In genomic region chr9:71858102-71858798, GRCh38 we compare ENCODE assay signal across 16 cellular contexts. TPM values are rescaled to one million over a fixed set of nuclear protein-coding genes. Genes with fewer than 3 reads are reported as not detected.
DNase-seq lines count a peak whose midpoint lies in the region; ATAC-seq and TF ChIP-seq lines count a peak whose summit lies in the region.
"Had no signal": no experiment of that assay in that cellular context is flagged by ENCODE, and none has a peak within 500 bp of the region (broad histone marks: within the 10 kb centered on the region; RNA-seq: fewer than 3 reads in every experiment).

No MANE protein-coding gene starts in this region.

- peaks cover 16% of the 10 kb centered on the region for H3K4me1 Mint-ChIP-seq in activated CD4-positive, alpha-beta T cell treated with anti-CD3 and anti-CD28 coated beads, Interleukin-2, amount 10 ng/mL, durations not matched to agents 24 days and 14 days
- peaks cover 11% of the 10 kb centered on the region for H3K4me1 Mint-ChIP-seq in activated CD4-positive, alpha-beta T cell treated with anti-CD3 and anti-CD28 coated beads, Interleukin-2, amount 10 ng/mL, durations not matched to agents 7 days and 5 days

- peak; percentile 8 for DNase-seq in activated CD4-positive, alpha-beta T cell treated with anti-CD3 and anti-CD28 coated beads, Interleukin-2, amount 10 ng/mL, durations not matched to agents 24 days and 14 days
- DNase-seq in activated CD4-positive, alpha-beta T cell treated with anti-CD3 and anti-CD28 coated beads, Interleukin-2, amount 10 ng/mL, durations not matched to agents 7 days and 5 days = no peak
- DNase-seq in epithelial cell of proximal tubule (ENCODE audit: low read depth) (peak; percentile 37), DMS79 (lab: John Stamatoyannopoulos, UW) (no peak)
- DNase-seq: C1 segment of cervical spinal cord, GOT3, Kasumi-1, NCI-H1417, NCI-H1930, NCI-H2171 treated with DMSO at 0.1 percent for 48 hours, NCI-H510A treated with DMSO at 0.1 percent for 48 hours, SIG-M5 had no signal

- H3K4me3 Mint-ChIP-seq in activated CD4-positive, alpha-beta T cell treated with anti-CD3 and anti-CD28 coated beads, Interleukin-2, amount 10 ng/mL, durations not matched to agents 24 days and 14 days = peak overlapping the region; percentile 8
- no peak overlapping the region for H3K4me3 Mint-ChIP-seq in activated CD4-positive, alpha-beta T cell treated with anti-CD3 and anti-CD28 coated beads, Interleukin-2, amount 10 ng/mL, durations not matched to agents 7 days and 5 days

- peaks cover 34% of the 10 kb centered on the region for H3K36me3 Mint-ChIP-seq in activated CD4-positive, alpha-beta T cell treated with anti-CD3 and anti-CD28 coated beads, Interleukin-2, amount 10 ng/mL, durations not matched to agents 24 days and 14 days (ENCODE audit: low read depth)
- peaks cover 32% of the 10 kb centered on the region for H3K36me3 Mint-ChIP-seq in activated CD4-positive, alpha-beta T cell treated with anti-CD3 and anti-CD28 coated beads, Interleukin-2, amount 10 ng/mL, durations not matched to agents 7 days and 5 days (ENCODE audit: low read depth)

- intact Hi-C loops in activated CD4-positive, alpha-beta T cell treated with anti-CD3 and anti-CD28 coated beads, Interleukin-2, amount 10 ng/mL, durations not matched to agents 24 days and 14 days (cut with micrococcal nuclease) = loop anchor here (2.0 to 5.0 kb wide), 3 partner anchors 29 to 76 kb away; no protein-coding TSS in a partner anchor

- POLR2A ChIA-PET in activated CD4-positive, alpha-beta T cell treated with anti-CD3 and anti-CD28 coated beads, Interleukin-2, amount 10 ng/mL, durations not matched to agents 7 days and 5 days (lab: Charles Lee) = no interaction called here

- CTCF ChIA-PET in activated CD4-positive, alpha-beta T cell treated with anti-CD3 and anti-CD28 coated beads, Interleukin-2, amount 10 ng/mL, durations not matched to agents 7 days and 5 days (lab: Charles Lee) = interaction anchor here (0.9 kb wide), 1 partner anchor 51 kb away, joined by 3 read pairs; no protein-coding TSS in a partner anchor

- no peaks in the 10 kb centered on the region for H3K27me3 Mint-ChIP-seq in activated CD4-positive, alpha-beta T cell treated with anti-CD3 and anti-CD28 coated beads, Interleukin-2, amount 10 ng/mL, durations not matched to agents 24 days and 14 days
- H3K27me3 Mint-ChIP-seq in activated CD4-positive, alpha-beta T cell treated with anti-CD3 and anti-CD28 coated beads, Interleukin-2, amount 10 ng/mL, durations not matched to agents 7 days and 5 days = no peaks in the 10 kb centered on the region

- TF ChIP-seq CTCF in epithelial cell of proximal tubule (conservative IDR thresholded peaks at IDR 0.05; ENCODE audit: low read depth, low read length) = no peak

- ATAC-seq in GM19043 (IDR thresholded peaks at IDR 0.05; ENCODE audit: low read depth, unreplicated experiment) = peak; percentile 8
- peak; percentile 13 for ATAC-seq in HG03342 (IDR thresholded peaks at IDR 0.05; ENCODE audit: unreplicated experiment)
- ATAC-seq in HG03439 (IDR thresholded peaks at IDR 0.05; ENCODE audit: unreplicated experiment) = no peak
- ATAC-seq in GM18873 (IDR thresholded peaks at IDR 0.05; ENCODE audit: low FRiP score, unreplicated experiment) = no peak

- peaks cover 18% of the 10 kb centered on the region for H3K9me3 Mint-ChIP-seq in activated CD4-positive, alpha-beta T cell treated with anti-CD3 and anti-CD28 coated beads, Interleukin-2, amount 10 ng/mL, durations not matched to agents 24 days and 14 days
- H3K9me3 Mint-ChIP-seq in activated CD4-positive, alpha-beta T cell treated with anti-CD3 and anti-CD28 coated beads, Interleukin-2, amount 10 ng/mL, durations not matched to agents 7 days and 5 days = peaks cover 22% of the 10 kb centered on the region

- peak overlapping the region; percentile 38 for H3K27ac Mint-ChIP-seq in activated CD4-positive, alpha-beta T cell treated with anti-CD3 and anti-CD28 coated beads, Interleukin-2, amount 10 ng/mL, durations not matched to agents 24 days and 14 days
- H3K27ac Mint-ChIP-seq in activated CD4-positive, alpha-beta T cell treated with anti-CD3 and anti-CD28 coated beads, Interleukin-2, amount 10 ng/mL, durations not matched to agents 7 days and 5 days = no peak overlapping the region

- no peak overlapping the region for H3K4me3 ChIP-seq in epithelial cell of proximal tubule (ENCODE audit: low read depth, low read length)

RNA-seq across cellular contexts. Expression of gene ABHD17B, which starts 52.7 kb away (rescaled TPM):
- 18.3 and 19.7 TPM in 2 replicates for total RNA-seq in activated CD4-positive, alpha-beta T cell treated with anti-CD3 and anti-CD28 coated beads, Interleukin-2, amount 10 ng/mL, durations not matched to agents 24 days and 14 days
- total RNA-seq in activated CD4-positive, alpha-beta T cell treated with anti-CD3 and anti-CD28 coated beads, Interleukin-2, amount 10 ng/mL, durations not matched to agents 7 days and 5 days = 10 to 100 TPM; 21.5 to 21.6 TPM
- total RNA-seq in epithelial cell of proximal tubule = 16.9 and 23.4 TPM in 2 replicates

RNA-seq across cellular contexts. Expression of gene C9orf85, which starts 53.2 kb away (rescaled TPM):
- 9.4 and 11.6 TPM in 2 replicates for total RNA-seq in activated CD4-positive, alpha-beta T cell treated with anti-CD3 and anti-CD28 coated beads, Interleukin-2, amount 10 ng/mL, durations not matched to agents 24 days and 14 days
- 10 to 100 TPM; 11.0 to 11.6 TPM for total RNA-seq in activated CD4-positive, alpha-beta T cell treated with anti-CD3 and anti-CD28 coated beads, Interleukin-2, amount 10 ng/mL, durations not matched to agents 7 days and 5 days
- total RNA-seq in epithelial cell of proximal tubule = 9.8 and 12.9 TPM in 2 replicates

Comparison
In these comparisons a context has a peak if more than half of its experiments do, and no peak if none do; other contexts are left out.
1. DNase-seq: peak in activated CD4-positive, alpha-beta T cell treated with anti-CD3 and anti-CD28 coated beads, Interleukin-2, amount 10 ng/mL, durations not matched to agents 24 days and 14 days (single experiment) and epithelial cell of proximal tubule (single experiment); none in activated CD4-positive, alpha-beta T cell treated with anti-CD3 and anti-CD28 coated beads, Interleukin-2, amount 10 ng/mL, durations not matched to agents 7 days and 5 days (single experiment) and DMS79 (single experiment).
2. ATAC-seq: peak in GM19043 (single experiment) and HG03342 (single experiment); none in HG03439 (single experiment) and GM18873 (single experiment).